2 cellular contexts compared by ENCODE assay signal in genomic region chr11:12786891-12787290, GRCh38.
TF ChIP-seq lines count a peak whose summit lies in the region.

No MANE protein-coding gene starts in this region.

TF ChIP-seq in GM23338, 12 proteins besides CTCF, POLR2A, EP300 and RAD21:
- no peak for TF ChIP-seq REST (IDR thresholded peaks at IDR 0.05; ENCODE audit: unreplicated experiment)
- TF ChIP-seq ZNF331 (CRISPR knock-in tag; IDR thresholded peaks at IDR 0.05; ENCODE audit: low read depth), result no peak

TF ChIP-seq in H1, 55 proteins besides CTCF, POLR2A, EP300 and RAD21:
- no peak for TF ChIP-seq SP4 (IDR thresholded peaks at IDR 0.05; ENCODE audit: low read length)
- no peak for TF ChIP-seq MAFK (IDR thresholded peaks at IDR 0.05; ENCODE audit: low read depth, low read length)
- no peak for TF ChIP-seq BACH1 (IDR thresholded peaks at IDR 0.05; ENCODE audit: low read length)
- TF ChIP-seq ZNF274 (IDR thresholded peaks at IDR 0.05; ENCODE audit: borderline replicate concordance, extremely low read depth, low read length), result no peak
- no peak for TF ChIP-seq SIX5 (IDR thresholded peaks at IDR 0.05; ENCODE audit: low read depth, low read length)
- TF ChIP-seq BRCA1 (IDR thresholded peaks at IDR 0.05; ENCODE audit: low read depth, low read length), result no peak
- no peak for TF ChIP-seq USF2 (IDR thresholded peaks at IDR 0.05; ENCODE audit: low read length)
- TF ChIP-seq RFX5 (IDR thresholded peaks at IDR 0.05; ENCODE audit: borderline replicate concordance, low read depth, low read length), result no peak
- TF ChIP-seq RNF2 (IDR thresholded peaks at IDR 0.05; ENCODE audit: borderline replicate concordance, low read depth, low read length, missing control alignments, poor library complexity, severe bottlenecking), result no peak
- no peak for TF ChIP-seq SP1 (IDR thresholded peaks at IDR 0.05; ENCODE audit: low read depth, low read length)
